ENCODE assay signal across 10 cellular contexts in genomic region chr10:86945361-86946214, GRCh38. TPM values are rescaled to one million over a fixed set of nuclear protein-coding genes. Genes with fewer than 3 reads are reported as not detected.
A peak's percentile ranks its signal among the peaks of the same experiment; 100 is the strongest.
DNase-seq lines count a peak whose midpoint lies in the region; TF ChIP-seq lines count a peak whose summit lies in the region.
"Had no signal": no experiment of that assay in that cellular context is flagged by ENCODE, and none has a peak within 500 bp of the region (broad histone marks: within the 10 kb centered on the region; RNA-seq: fewer than 3 reads in every experiment).

No MANE protein-coding gene starts in this region.

- H3K36me3 Mint-ChIP-seq in endothelial cell (ENCODE audit: low read depth, unreplicated experiment) (peaks cover 48% of the 10 kb centered on the region), neural crest cell (ENCODE audit: low read depth) (no peaks in the 10 kb centered on the region)

- peak overlapping the region; percentile 31 for H3K4me3 Mint-ChIP-seq in endothelial cell (ENCODE audit: unreplicated experiment)
- H3K4me3 Mint-ChIP-seq in neural crest cell: no peak overlapping the region

- H3K27ac Mint-ChIP-seq in endothelial cell (ENCODE audit: unreplicated experiment) (no peak overlapping the region), neural crest cell (ENCODE audit: unreplicated experiment) (peak overlapping the region; percentile 78)

- TF ChIP-seq CTCF in BJ (IDR thresholded peaks at IDR 0.05; ENCODE audit: insufficient read depth, low read depth, low read length) (peak; percentile 58), endothelial cell (IDR thresholded peaks at IDR 0.05; ENCODE audit: unreplicated experiment) (no peak), neural crest cell (conservative IDR thresholded peaks at IDR 0.05) (no peak), RWPE1 (conservative IDR thresholded peaks at IDR 0.05; ENCODE audit: low read depth) (no peak)

- H3K36me3 ChIP-seq in BJ (ENCODE audit: control insufficient read depth, insufficient read depth, low read length): no peaks in the 10 kb centered on the region
- H3K36me3 ChIP-seq: HAP-1, right lobe of liver had no signal

- no peak overlapping the region for H3K27ac ChIP-seq in RWPE1
- H3K27ac ChIP-seq: right lobe of liver had no signal

- H3K9me3 Mint-ChIP-seq in endothelial cell (ENCODE audit: unreplicated experiment) (no peaks in the 10 kb centered on the region), neural crest cell (no peaks in the 10 kb centered on the region)

- no peak overlapping the region for H3K4me3 ChIP-seq in BJ (ENCODE audit: low read depth, low read length)
- H3K4me3 ChIP-seq: HAP-1, right lobe of liver had no signal

- H3K27me3 ChIP-seq in BJ (ENCODE audit: control insufficient read depth, insufficient read depth, low read length): no peaks in the 10 kb centered on the region
- H3K27me3 ChIP-seq: right lobe of liver had no signal

- DNase-seq in BJ (ENCODE audit: low read depth) (no peak), M059J (ENCODE audit: low read depth) (peak; percentile 46), endothelial cell (ENCODE audit: low spot score) (no peak), neural crest cell (ENCODE audit: low read depth, low spot score) (no peak), RWPE1 (ENCODE audit: low spot score) (no peak), COR-L47 (lab: John Stamatoyannopoulos, UW) (no peak), NCI-H2171 (lab: John Stamatoyannopoulos, UW) (no peak)
- DNase-seq in NK-92 treated with Interleukin-12 subunit alpha and Interleukin-12 subunit beta, amount 100 ng/mL, for 24 hours (lab: John Stamatoyannopoulos, UW): no peak

- CTCF ChIA-PET in BJ (lab: Yijun Ruan, JAX): interaction anchor here (1.3 to 15.4 kb wide), 2 partner anchors 13 to 16 kb away, joined by 4 to 346 read pairs; partner anchors contain the start of genes ADIRF, MMRN2 and SNCG
- CTCF ChIA-PET in RWPE1 (lab: Yijun Ruan, JAX): interaction anchor here (0.7 to 1.4 kb wide), 2 partner anchors 15 to 23 kb away, joined by 4 to 5 read pairs; no protein-coding TSS in a partner anchor

- H3K27me3 Mint-ChIP-seq in endothelial cell (ENCODE audit: unreplicated experiment) (peaks cover 12% of the 10 kb centered on the region), neural crest cell (ENCODE audit: low read depth) (no peaks in the 10 kb centered on the region)

- peaks cover 47% of the 10 kb centered on the region for H3K4me1 Mint-ChIP-seq in endothelial cell (ENCODE audit: unreplicated experiment)
- H3K4me1 Mint-ChIP-seq in neural crest cell: peaks cover 13% of the 10 kb centered on the region

- POLR2A ChIA-PET in BJ (lab: Charles Lee): no interaction called here
- POLR2A ChIA-PET in RWPE1 (lab: Yijun Ruan, JAX; ENCODE audit: low non-redundant PET): interaction anchor here (1.7 to 1.8 kb wide), 2 partner anchors 15 to 23 kb away, joined by 4 to 8 read pairs; partner anchors contain the start of gene ADIRF

RNA-seq across cellular contexts. Expression of gene MMRN2, which starts 11.8 kb away (rescaled TPM):
- polyA plus RNA-seq in BJ (2011; rRNA removed): 1.9 and 2.7 TPM in 2 replicates
- 1.7 and 1.9 TPM in 2 replicates for polyA minus RNA-seq in BJ (2011; rRNA and poly(A)+ RNA removed)
- total RNA-seq in M059J (2014; rRNA removed; shearing (Covaris generic)): 0.84 TPM in 1 of 2 replicates, not detected in the other
- total RNA-seq in endothelial cell (ENCODE audit: unreplicated experiment) (563 TPM), neural crest cell (0.27 and 0.40 TPM in 2 replicates)

RNA-seq across cellular contexts. Expression of gene SNCG, which starts 12.8 kb away (rescaled TPM):
- polyA plus RNA-seq in BJ (2011; rRNA removed): 6.3 and 9.7 TPM in 2 replicates
- polyA minus RNA-seq in BJ (2011; rRNA and poly(A)+ RNA removed): 2.8 and 8.0 TPM in 2 replicates
- 3.2 and 5.5 TPM in 2 replicates for total RNA-seq in M059J (2014; rRNA removed; shearing (Covaris generic))
- total RNA-seq in endothelial cell (ENCODE audit: unreplicated experiment) (52.9 TPM), neural crest cell (7.8 and 8.2 TPM in 2 replicates)

RNA-seq across cellular contexts. Expression of gene ADIRF, which starts 22.7 kb away (rescaled TPM):
- 42.1 and 64.4 TPM in 2 replicates for polyA plus RNA-seq in BJ (2011; rRNA removed)
- 4.7 and 11.9 TPM in 2 replicates for polyA minus RNA-seq in BJ (2011; rRNA and poly(A)+ RNA removed)
- 4.2 and 4.7 TPM in 2 replicates for total RNA-seq in M059J (2014; rRNA removed; shearing (Covaris generic))
- total RNA-seq in endothelial cell (ENCODE audit: unreplicated experiment): not detected
- total RNA-seq in neural crest cell: not detected in 2 replicates

Comparison
In these comparisons a context has a peak if more than half of its experiments do, and no peak if none do; other contexts are left out.
1. RNA of gene MMRN2, which starts 11.8 kb away (total RNA-seq): 563 TPM in endothelial cell (single experiment); 0.84 TPM in M059J and 0.27 to 0.40 TPM in neural crest cell; every median in the first group is over 100 times any median in the second.